ENCODE assay signal across 24 cellular contexts in genomic region chr5:82353522-82353921, GRCh38.
"Had no signal": no experiment of that assay in that cellular context is flagged by ENCODE, and none has a peak within 500 bp of the region (broad histone marks: within the 10 kb centered on the region; RNA-seq: fewer than 3 reads in every experiment).

No MANE protein-coding gene starts in this region.

- H3K36me3 ChIP-seq: MG63, SJSA1 had no signal

- H3K27me3 ChIP-seq: MG63, SJSA1 had no signal

- H3K36me3 Mint-ChIP-seq: activated naive CD4-positive, alpha-beta T cell treated with anti-CD3 and anti-CD28 coated beads, Interleukin-2, amount 50 U/mL, for 72 hours; brain had no signal

- ATAC-seq: activated CD4-positive, CD25-positive, alpha-beta regulatory T cell treated with anti-CD3 and anti-CD28 coated beads, Interleukin-2, amount 50 U/mL, for 24 hours; activated CD8-positive, alpha-beta T cell treated with anti-CD3 and anti-CD28 coated beads for 36 hours; activated naive CD4-positive, alpha-beta T cell treated with anti-CD3 and anti-CD28 coated beads, Interleukin-2, amount 50 U/mL, for 72 hours; activated naive CD8-positive, alpha-beta T cell treated with anti-CD3 and anti-CD28 coated beads, Interleukin-2, amount 50 U/mL, for 24 hours; activated T-cell treated with anti-CD3 and anti-CD28 coated beads, Interleukin-2, amount 50 U/mL, for 72 hours had no signal

- H3K4me3 Mint-ChIP-seq: activated CD8-positive, alpha-beta T cell treated with anti-CD3 and anti-CD28 coated beads for 36 hours; activated naive CD8-positive, alpha-beta T cell treated with anti-CD3 and anti-CD28 coated beads, Interleukin-2, amount 50 U/mL, for 24 hours; activated T-cell treated with anti-CD3 and anti-CD28 coated beads, Interleukin-2, amount 50 U/mL, for 72 hours; brain; central memory CD8-positive, alpha-beta T cell; T-helper 1 cell treated with Interleukin-12 subunit alpha and Interleukin-12 subunit beta and Interleukin-4 antibody, amounts not matched to agents 30 μg/mL and 1 μg/mL, for 36 hours had no signal

- H3K9me3 ChIP-seq: MG63, SJSA1 had no signal

- H3K4me2 ChIP-seq: KMS-11 had no signal

- FAIRE-seq: astrocyte, RCC 7860 had no signal

- H3K27ac Mint-ChIP-seq: activated CD8-positive, alpha-beta T cell treated with anti-CD3 and anti-CD28 coated beads for 36 hours; activated naive CD4-positive, alpha-beta T cell treated with anti-CD3 and anti-CD28 coated beads, Interleukin-2, amount 50 U/mL, for 72 hours; activated naive CD8-positive, alpha-beta T cell treated with anti-CD3 and anti-CD28 coated beads, Interleukin-2, amount 50 U/mL, for 24 hours; activated T-cell treated with anti-CD3 and anti-CD28 coated beads, Interleukin-2, amount 50 U/mL, for 72 hours; T-helper 1 cell treated with Interleukin-12 subunit alpha and Interleukin-12 subunit beta and Interleukin-4 antibody, amounts not matched to agents 30 μg/mL and 1 μg/mL, for 36 hours had no signal

- H3K9ac ChIP-seq: KMS-11 had no signal

- H3K4me3 ChIP-seq: MG63, SJSA1 had no signal

- DNase-seq: activated CD4-positive, alpha-beta T cell treated with anti-CD3 and anti-CD28 coated beads for 4 hours; activated CD8-positive, alpha-beta memory T cell treated with anti-CD3 and anti-CD28 coated beads, Interleukin-2, amount 50 U/mL, for 4 hours; activated CD8-positive, alpha-beta T cell treated with anti-CD3 and anti-CD28 coated beads for 36 hours; activated naive CD8-positive, alpha-beta T cell treated with anti-CD3 and anti-CD28 coated beads, Interleukin-2, amount 50 U/mL, for 24 hours; activated T-cell treated with anti-CD3 and anti-CD28 coated beads, Interleukin-2, amount 50 U/mL, for 72 hours; amniotic stem cell; MG63; NCI-H1105; NCI-H1436; NCI-H1694 treated with DMSO at 0.1 percent for 48 hours; NCI-H2029 treated with DMSO at 0.1 percent for 48 hours; NCI-H345; NCI-H510A treated with DMSO at 0.1 percent for 48 hours; NCI-H69; SHP77 had no signal

- H3K27ac ChIP-seq: KMS-11, SJSA1 had no signal

- H3K27me3 Mint-ChIP-seq: activated CD8-positive, alpha-beta T cell treated with anti-CD3 and anti-CD28 coated beads for 36 hours; activated naive CD8-positive, alpha-beta T cell treated with anti-CD3 and anti-CD28 coated beads, Interleukin-2, amount 50 U/mL, for 24 hours; central memory CD8-positive, alpha-beta T cell had no signal

- H3K9me3 Mint-ChIP-seq: activated CD8-positive, alpha-beta T cell treated with anti-CD3 and anti-CD28 coated beads for 36 hours; activated naive CD4-positive, alpha-beta T cell treated with anti-CD3 and anti-CD28 coated beads, Interleukin-2, amount 50 U/mL, for 72 hours; activated naive CD8-positive, alpha-beta T cell treated with anti-CD3 and anti-CD28 coated beads, Interleukin-2, amount 50 U/mL, for 24 hours; activated T-cell treated with anti-CD3 and anti-CD28 coated beads, Interleukin-2, amount 50 U/mL, for 72 hours; brain; central memory CD8-positive, alpha-beta T cell; T-helper 1 cell treated with Interleukin-12 subunit alpha and Interleukin-12 subunit beta and Interleukin-4 antibody, amounts not matched to agents 30 μg/mL and 1 μg/mL, for 36 hours had no signal
